ENCODE assay signal across 11 cellular contexts in the genomic region with DNA sequence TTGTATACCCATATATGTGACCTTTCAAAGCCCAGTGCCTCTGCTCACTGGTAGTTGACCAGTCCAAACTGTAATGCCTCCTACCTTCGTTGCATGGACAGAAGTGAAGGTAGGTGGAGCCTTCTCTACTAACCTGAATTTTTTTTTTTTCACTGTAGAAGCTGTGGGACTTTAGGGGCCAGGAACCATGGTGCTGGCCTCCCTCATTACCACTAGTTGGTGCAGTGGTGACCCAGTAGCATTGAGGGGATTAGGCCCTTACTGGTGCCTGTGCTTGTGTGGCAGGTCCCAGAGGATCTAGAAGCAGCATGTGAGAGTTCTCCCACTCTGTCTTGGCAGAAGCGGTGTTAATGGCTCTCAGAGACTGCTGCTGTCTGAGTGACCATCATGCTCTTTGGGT. TPM values are rescaled to one million over a fixed set of nuclear protein-coding genes. Genes with fewer than 3 reads are reported as not detected.
DNase-seq lines count a peak whose midpoint lies in the region; ATAC-seq and TF ChIP-seq lines count a peak whose summit lies in the region.
"Had no signal": no experiment of that assay in that cellular context is flagged by ENCODE, and none has a peak within 500 bp of the region (broad histone marks: within the 10 kb centered on the region; RNA-seq: fewer than 3 reads in every experiment).

No MANE protein-coding gene starts in this region.

- H3K4me1 ChIP-seq in H9 (ENCODE audit: insufficient read depth, low read length) (peaks cover 9% of the 10 kb centered on the region), suprapubic skin (peaks cover 16% of the 10 kb centered on the region)
- H3K4me1 ChIP-seq: testis had no signal

- no peak overlapping the region for H3K14ac ChIP-seq in H9 (ENCODE audit: insufficient read depth, low read length)

- no peak overlapping the region for H4K5ac ChIP-seq in H9 (ENCODE audit: insufficient read length, low read depth, low read length)

- H4K20me1 ChIP-seq in H9 (ENCODE audit: control insufficient read depth, insufficient read depth, insufficient read length) = no peaks in the 10 kb centered on the region

- no peak overlapping the region for H3K9ac ChIP-seq in H9 (ENCODE audit: extremely low read depth, insufficient read length, low read length)

- no peak overlapping the region for H2BK15ac ChIP-seq in H9 (ENCODE audit: low read depth, low read length)

- H2BK5ac ChIP-seq in H9 (ENCODE audit: insufficient read length, low read length) = no peak overlapping the region

- no peak for ATAC-seq in HG02798 (IDR thresholded peaks at IDR 0.05; ENCODE audit: poor library complexity, unreplicated experiment)

- H3K23me2 ChIP-seq in H9 (ENCODE audit: insufficient read length, low read depth, low read length, poor library complexity, severe bottlenecking) = peaks cover 8% of the 10 kb centered on the region

- no peak overlapping the region for H3K56ac ChIP-seq in H9 (ENCODE audit: insufficient read length, low read depth, low read length)

- no peak overlapping the region for H3K4ac ChIP-seq in H9 (ENCODE audit: low read depth, low read length)

- H2BK12ac ChIP-seq in H9 (ENCODE audit: insufficient read length, low read depth, low read length) = no peak overlapping the region

- H3K4me3 Mint-ChIP-seq in H9 = peak overlapping the region in 1 of 2 experiments; percentile 45; a peak in 1 of 5 replicates

- H3K27me3 Mint-ChIP-seq in H9 (ENCODE audit: low read depth) = peaks cover 25% of the 10 kb centered on the region

- TF ChIP-seq POLR2A in suprapubic skin (IDR thresholded peaks at IDR 0.05) = no peak

- TF ChIP-seq CTCF in H9 (conservative IDR thresholded peaks at IDR 0.05) (peak; percentile 56), suprapubic skin (IDR thresholded peaks at IDR 0.05) (no peak)

- H3K27ac Mint-ChIP-seq in H9 = no peak overlapping the region; a peak in 1 of 7 replicates

- H2BK20ac ChIP-seq in H9 (ENCODE audit: low read depth, low read length, poor library complexity, severe bottlenecking) = no peak overlapping the region

- H3K18ac ChIP-seq in H9 (ENCODE audit: insufficient read length, low read depth, low read length) = no peak overlapping the region

- H2AK5ac ChIP-seq in H9 (ENCODE audit: insufficient read length, low read length) = no peak overlapping the region

- no peak overlapping the region for H2AFZ ChIP-seq in H9 (ENCODE audit: low read length)

- no peaks in the 10 kb centered on the region for H3K9me3 Mint-ChIP-seq in H9

- H3K79me1 ChIP-seq in H9 (ENCODE audit: insufficient read depth, low read depth, low read length, poor library complexity, severe bottlenecking) = no peaks in the 10 kb centered on the region

- H3K23ac ChIP-seq in H9 (ENCODE audit: insufficient read length, low read depth, low read length) = no peak overlapping the region

- TF ChIP-seq EP300 in suprapubic skin (IDR thresholded peaks at IDR 0.05) = no peak

- H3K4me2 ChIP-seq in H9 (ENCODE audit: insufficient read depth, insufficient read length, low read length) = no peak overlapping the region

- H3K27me3 ChIP-seq in H9 (ENCODE audit: insufficient read depth, low read length) (no peaks in the 10 kb centered on the region; the same call in 1 of the 2 replicates), suprapubic skin (no peaks in the 10 kb centered on the region)
- H3K27me3 ChIP-seq: Peyer's patch, testis had no signal

- no peak overlapping the region for H3T11ph ChIP-seq in H9 (ENCODE audit: low read length)

- no peak overlapping the region for H4K91ac ChIP-seq in H9 (ENCODE audit: insufficient read length, low read depth, low read length)

- H3K4me3 ChIP-seq in suprapubic skin = no peak overlapping the region
- H3K4me3 ChIP-seq: testis had no signal

- H4K8ac ChIP-seq in H9 (replicated peaks; ENCODE audit: insufficient read length, low read depth, low read length) = no peak overlapping the region

- H3K36me3 ChIP-seq in suprapubic skin = no peaks in the 10 kb centered on the region
- H3K36me3 ChIP-seq: Peyer's patch had no signal

- H3K79me2 ChIP-seq in H9 (ENCODE audit: insufficient read depth, low read length) = no peaks in the 10 kb centered on the region

- H3K4me1 Mint-ChIP-seq in H9 = peaks cover 24 to 30% of the 10 kb centered on the region in 2 experiments

- DNase-seq in DMS 273 (lab: John Stamatoyannopoulos, UW; ENCODE audit: unreplicated experiment) = peak; percentile 31
- DNase-seq in DMS 273 treated with DMSO at 0.1 percent for 48 hours (lab: John Stamatoyannopoulos, UW) = no peak
- peak; percentile 68 for DNase-seq in H9
- DNase-seq in SW480 (ENCODE audit: low spot score) = peak; percentile 28
- peak; percentile 56 for DNase-seq in iPS-NIHi7 (ENCODE audit: extremely low spot score)
- DNase-seq in suprapubic skin (ENCODE audit: low spot score in 2 of 2) = no peak
- DNase-seq in DMS153 (lab: John Stamatoyannopoulos, UW) = no peak
- DNase-seq: NCI-H2081, testis had no signal

- WGBS in H9 (ENCODE audit: extremely low coverage, insufficient read length, low lambda C conversion rate) = no CpG with 5 or more reads among the region's 2 CpGs
- WGBS in suprapubic skin = 92% methylated on average over 2 of the region's 2 CpGs

- no peaks in the 10 kb centered on the region; a peak in 1 of 7 replicates for H3K36me3 Mint-ChIP-seq in H9 (ENCODE audit: insufficient read depth in 1 of 3, low read depth in 3 of 3)

- no peaks in the 10 kb centered on the region for H3K9me3 ChIP-seq in H9 (ENCODE audit: control insufficient read depth, low read depth, low read length)
- H3K9me3 ChIP-seq in suprapubic skin = no peaks in the 10 kb centered on the region
- H3K9me3 ChIP-seq: Peyer's patch, testis had no signal

- H3K27ac ChIP-seq in H9 (ENCODE audit: insufficient read length, low read depth, low read length) (no peak overlapping the region), suprapubic skin (no peak overlapping the region)
- H3K27ac ChIP-seq: testis had no signal

- no peak overlapping the region for H2BK120ac ChIP-seq in H9 (ENCODE audit: low read depth, low read length, poor library complexity, severe bottlenecking)

RNA-seq across cellular contexts. Expression of gene RALGPS1, which starts 2.3 kb away (rescaled TPM):
- total RNA-seq in H9 (2021) (17.8 and 18.6 TPM in 2 replicates), suprapubic skin (10 to 100 TPM; 14.8 to 86.7 (median 21.4) TPM)

RNA-seq across cellular contexts. Expression of gene ZBTB34, which starts 56.5 kb away (rescaled TPM):
- 15.6 and 15.8 TPM in 2 replicates for total RNA-seq in H9 (2021)
- total RNA-seq in suprapubic skin = 10 to 100 TPM; 10.8 to 15.9 (median 13.0) TPM

Comparison
In these comparisons a context has a peak if more than half of its experiments do, and no peak if none do; other contexts are left out.
1. DNase-seq: peak in DMS 273 (single experiment), H9 (single experiment), SW480 (single experiment) and iPS-NIHi7 (single experiment); none in DMS 273 treated with DMSO at 0.1 percent for 48 hours (single experiment), suprapubic skin (0 of 2) and DMS153 (single experiment).